8 cellular contexts compared by ENCODE assay signal in the genomic region with DNA sequence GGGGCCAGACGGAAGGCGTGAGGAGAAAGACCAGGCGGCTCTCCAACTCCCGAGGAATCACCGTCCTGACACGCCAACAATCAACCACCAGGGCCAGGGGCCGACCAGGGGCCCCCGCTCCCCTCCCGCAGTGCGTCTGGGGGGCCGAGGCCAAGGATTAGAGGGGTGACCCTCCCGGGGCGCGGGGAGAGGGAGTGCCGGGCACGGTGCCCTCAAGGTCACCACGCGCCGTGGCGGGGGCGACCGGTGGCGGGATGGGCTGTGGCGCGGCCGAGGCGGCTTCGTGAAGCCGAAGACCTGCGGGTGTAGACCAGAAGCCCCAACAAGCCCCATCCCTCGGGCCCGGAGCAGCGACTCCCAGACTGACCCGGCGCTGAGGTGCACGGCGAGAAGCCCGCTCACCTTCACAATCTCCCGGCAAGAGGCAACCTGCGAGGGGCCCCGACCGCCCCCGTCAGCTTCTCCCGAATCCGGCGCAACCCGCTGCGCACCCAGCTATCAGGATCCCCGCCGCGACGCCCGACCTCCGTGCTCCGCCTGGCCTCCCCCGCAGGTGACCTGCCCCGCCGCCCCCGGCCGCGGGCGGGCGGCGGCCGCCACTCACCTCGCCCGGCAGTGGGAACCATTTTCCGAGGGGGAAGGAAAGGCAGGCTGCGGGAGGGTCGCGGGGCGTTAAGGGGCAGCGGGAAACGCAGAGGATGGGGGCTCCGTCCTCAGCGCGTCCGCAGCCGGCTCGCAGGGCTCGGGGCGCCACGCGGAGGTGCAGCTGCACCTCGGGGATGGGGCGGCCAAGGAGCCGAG. TPM values are rescaled to one million over a fixed set of nuclear protein-coding genes. Genes with fewer than 3 reads are reported as not detected.
DNase-seq lines count a peak whose midpoint lies in the region; ATAC-seq and TF ChIP-seq lines count a peak whose summit lies in the region.

No MANE protein-coding gene starts in this region.

- H3K27me3 ChIP-seq in GM06990 (replicated peaks; ENCODE audit: control insufficient read depth, insufficient read depth, low read length) (no peaks in the 10 kb centered on the region), iPS-18a (ENCODE audit: control insufficient read depth, insufficient read depth, low read length) (peaks cover 46% of the 10 kb centered on the region), spleen (replicated peaks in 1 of 7) (no peaks in the 10 kb centered on the region)

- TF ChIP-seq POLR2A in spleen (IDR thresholded peaks at IDR 0.05), result peak in 1 of 3 donors; percentile 56

- peak overlapping the region; percentile 64 for H3K9ac ChIP-seq in SK-N-MC (ENCODE audit: insufficient read length)
- peak overlapping the region; percentile 50 for H3K9ac ChIP-seq in iPS-18a (ENCODE audit: low read length)

- in situ Hi-C loops in astrocyte of the cerebellum (cut with HindIII; ENCODE audit: low sequenced_read_pairs), result no loop called here

- peaks cover 10% of the 10 kb centered on the region for H3K4me1 ChIP-seq in iPS-18a (ENCODE audit: control insufficient read depth, low read depth, low read length)
- peaks cover 26 to 67% (median 49%) of the 10 kb centered on the region in 6 donors for H3K4me1 ChIP-seq in spleen

- H3K36me3 ChIP-seq in GM06990 (ENCODE audit: control insufficient read depth, insufficient read depth, low read length), result no peaks in the 10 kb centered on the region
- no peaks in the 10 kb centered on the region for H3K36me3 ChIP-seq in SK-N-MC (ENCODE audit: insufficient read depth, low read length)
- H3K36me3 ChIP-seq in iPS-18a (ENCODE audit: control insufficient read depth, low read depth, low read length), result no peaks in the 10 kb centered on the region
- H3K36me3 ChIP-seq in spleen, result no peaks in the 10 kb centered on the region

- intact Hi-C loops in spleen (cut with DNase I; ENCODE audit: low total_unique reads), result no loop called here

- ATAC-seq in HG02852 (IDR thresholded peaks at IDR 0.05; ENCODE audit: unreplicated experiment) (peak; percentile 1), GM18858 (IDR thresholded peaks at IDR 0.05; ENCODE audit: unreplicated experiment) (no peak)

- 0 to 2% (median 1%) methylated on average over 25 to 87 of the region's 87 CpGs for WGBS in spleen, 5 donors

- H3K4me3 ChIP-seq in GM06990 (replicated peaks; ENCODE audit: low read depth, low read length) (peak overlapping the region; percentile 95), SK-N-MC (peak overlapping the region; percentile 81), astrocyte of the cerebellum (ENCODE audit: low read depth, low read length) (peak overlapping the region; percentile 94), iPS-18a (ENCODE audit: low read length) (peak overlapping the region; percentile 78), spleen (peak overlapping the region; percentile 68 to 91 (median 88))

- no peaks in the 10 kb centered on the region for H3K9me3 ChIP-seq in SK-N-MC (ENCODE audit: low read depth, low read length)
- no peaks in the 10 kb centered on the region for H3K9me3 ChIP-seq in iPS-18a (ENCODE audit: control insufficient read depth, low read depth, low read length)
- H3K9me3 ChIP-seq in spleen, result no peaks in the 10 kb centered on the region

- H3K27ac ChIP-seq in SK-N-MC (no peak overlapping the region), iPS-18a (ENCODE audit: low read length) (no peak overlapping the region), spleen (peak overlapping the region; percentile 93 to 100 (median 99))

- DNase-seq in GM06990 (ENCODE audit: extremely low read depth, insufficient read length) (peak; percentile 68), SK-N-MC (ENCODE audit: low read depth, low spot score) (no peak), astrocyte of the cerebellum (ENCODE audit: low read depth) (no peak), spleen (peak; percentile 94), GDM1 (lab: John Stamatoyannopoulos, UW) (no peak)

- TF ChIP-seq CTCF in GM06990 (IDR thresholded peaks at IDR 0.05; ENCODE audit: insufficient read depth, low read length, poor library complexity, severe bottlenecking), result peak; percentile 26
- peak; percentile 20 for TF ChIP-seq CTCF in astrocyte of the cerebellum (IDR thresholded peaks at IDR 0.05; ENCODE audit: low read depth, low read length, missing control alignments)
- TF ChIP-seq CTCF in spleen (IDR thresholded peaks at IDR 0.05 in 8 of 11, conservative IDR thresholded peaks at IDR 0.05 in 3 of 11), result peak in 1 of 11 experiments; percentile 25

RNA-seq across cellular contexts. Expression of gene ATP2B1, which starts 0.4 kb away (rescaled TPM):
- 100 to 1,000 TPM in 2 of 7 donors, 10 to 100 TPM in 5; 64.2 to 130 (median 82.2) TPM for total RNA-seq in spleen
- polyA plus RNA-seq in spleen, result 10 to 100 TPM; 13.2 to 17.1 (median 14.0) TPM

Comparison
In these comparisons a context has a peak if more than half of its experiments do, and no peak if none do; other contexts are left out.
1. DNase-seq: peak in GM06990 (single experiment) and spleen (single experiment); none in SK-N-MC (single experiment), astrocyte of the cerebellum (single experiment) and GDM1 (single experiment).
2. H3K27ac ChIP-seq: peak in spleen (8 of 8); none in SK-N-MC (single experiment) and iPS-18a (single experiment).
3. Peak in every context shown above with its lines, with median percentiles within 50 percentile points of each other: H3K4me3 ChIP-seq.